ENCODE assay signal across 3 cellular contexts in genomic region chr13:43265028-43265427, GRCh38.
TF ChIP-seq lines count a peak whose summit lies in the region.

No MANE protein-coding gene starts in this region.

TF ChIP-seq in SK-N-SH, 30 proteins besides CTCF, POLR2A, EP300 and RAD21:
- TF ChIP-seq TAF1 (IDR thresholded peaks at IDR 0.05; ENCODE audit: borderline replicate concordance, low read depth, low read length), result no peak
- TF ChIP-seq SIN3A (IDR thresholded peaks at IDR 0.05; ENCODE audit: borderline replicate concordance, low read depth, low read length), result no peak
- TF ChIP-seq PBX3 (IDR thresholded peaks at IDR 0.05), result 0 out of 2 replicates have a peak, but pooled peaks have one; percentile 4
TF ChIP-seq in SK-N-SH: peak in this region for 1.

TF ChIP-seq in SK-N-SH treated with all-trans-retinoic acid at 6 μM for 48 hours, 23 proteins besides CTCF, POLR2A, EP300 and RAD21:
- TF ChIP-seq ZFP30 (CRISPR knock-in tag; IDR thresholded peaks at IDR 0.05) (no peak), ZNF70 (CRISPR knock-in tag; IDR thresholded peaks at IDR 0.05) (no peak), TOX (CRISPR knock-in tag; IDR thresholded peaks at IDR 0.05; ENCODE audit: borderline replicate concordance) (no peak), BACH2 (CRISPR knock-in tag; IDR thresholded peaks at IDR 0.05; ENCODE audit: borderline replicate concordance) (no peak), CREB5 (CRISPR knock-in tag; IDR thresholded peaks at IDR 0.05; ENCODE audit: low read depth) (no peak), SNAI2 (CRISPR knock-in tag; IDR thresholded peaks at IDR 0.05) (no peak), CSDC2 (CRISPR knock-in tag; IDR thresholded peaks at IDR 0.05) (no peak), ISL1 (CRISPR knock-in tag; IDR thresholded peaks at IDR 0.05) (no peak), ZFP3 (CRISPR knock-in tag; IDR thresholded peaks at IDR 0.05) (no peak), TCF4 (CRISPR knock-in tag; IDR thresholded peaks at IDR 0.05; ENCODE audit: borderline replicate concordance) (no peak)

TF ChIP-seq in GM12878, 131 proteins besides CTCF, POLR2A, EP300 and RAD21:
- TF ChIP-seq KLF5 (IDR thresholded peaks at IDR 0.05; ENCODE audit: partially characterized antibody) (no peak), PKNOX1 (IDR thresholded peaks at IDR 0.05) (peak; percentile 45; the same call in 1 of the 2 replicates)
